In the genomic region with DNA sequence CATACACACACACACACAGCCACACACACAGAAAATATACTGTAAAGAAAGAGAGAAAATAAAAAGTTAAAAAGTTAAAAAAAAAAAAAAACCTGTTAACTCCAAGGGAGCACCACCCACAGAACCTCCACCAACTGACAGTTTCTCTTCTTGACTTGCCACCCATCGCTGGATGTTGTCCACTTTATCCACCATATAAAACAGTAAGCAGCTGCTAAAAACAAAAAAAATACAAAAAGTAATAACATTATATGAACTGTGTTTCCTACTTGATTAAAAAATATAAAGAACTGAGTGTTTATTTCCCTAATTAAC, we compare ENCODE assay signal across 9 cellular contexts. TPM values are rescaled to one million over a fixed set of nuclear protein-coding genes. Genes with fewer than 3 reads are reported as not detected.
DNase-seq lines count a peak whose midpoint lies in the region; ATAC-seq and TF ChIP-seq lines count a peak whose summit lies in the region.
"Had no signal": no experiment of that assay in that cellular context is flagged by ENCODE, and none has a peak within 500 bp of the region (broad histone marks: within the 10 kb centered on the region; RNA-seq: fewer than 3 reads in every experiment).

No MANE protein-coding gene starts in this region.

- H3K9me3 Mint-ChIP-seq in IgD-negative memory B cell = no peaks in the 10 kb centered on the region
- peaks cover 0 to 4% (median 0%) of the 10 kb centered on the region in 11 donors for H3K9me3 Mint-ChIP-seq in naive thymus-derived CD4-positive, alpha-beta T cell

- H3K27ac Mint-ChIP-seq in IgD-negative memory B cell = peak overlapping the region; percentile 87 to 92 (median 88)
- peak overlapping the region in 8 of 9 donors; percentile 77 to 95 (median 90) for H3K27ac Mint-ChIP-seq in naive thymus-derived CD4-positive, alpha-beta T cell

- H3K36me3 Mint-ChIP-seq in IgD-negative memory B cell = no peaks in the 10 kb centered on the region
- H3K36me3 Mint-ChIP-seq in naive thymus-derived CD4-positive, alpha-beta T cell = peaks cover 0 to 4% (median 0%) of the 10 kb centered on the region in 5 donors

- H3K4me3 ChIP-seq in AG04449 (ENCODE audit: low read depth, low read length) (peak overlapping the region; percentile 74), cardiac fibroblast (replicated peaks in 1 of 2; ENCODE audit: low read depth in 2 of 2, low read length in 2 of 2) (peak overlapping the region; percentile 69)
- peak overlapping the region; percentile 65 for H3K4me3 ChIP-seq in naive thymus-derived CD4-positive, alpha-beta T cell (ENCODE audit: low read length)

- POLR2A ChIA-PET in AG04449 (lab: Yijun Ruan, JAX) = no interaction called here
- POLR2A ChIA-PET in naive thymus-derived CD4-positive, alpha-beta T cell (lab: Charles Lee) = interaction anchor here (0.7 to 8.1 kb wide), 9 partner anchors 9 to 266 kb away, joined by 3 to 60 read pairs (median 7); partner anchors contain the start of gene CYSTM1

- CTCF ChIA-PET in AG04449 (lab: Yijun Ruan, JAX) = interaction anchor here (0.9 to 14.1 kb wide), 3 partner anchors 19 to 42 kb away, joined by 3 to 336 read pairs (median 3); no protein-coding TSS in a partner anchor
- CTCF ChIA-PET in naive thymus-derived CD4-positive, alpha-beta T cell (lab: Charles Lee) = interaction anchor here (0.6 to 5.2 kb wide), 6 partner anchors 9 to 934 kb away, joined by 3 to 30 read pairs (median 3); no protein-coding TSS in a partner anchor

- no peak for ATAC-seq in naive thymus-derived CD4-positive, alpha-beta T cell
- no peak for ATAC-seq in HG03025 (IDR thresholded peaks at IDR 0.05; ENCODE audit: low FRiP score, unreplicated experiment)

- H3K27ac ChIP-seq in naive thymus-derived CD4-positive, alpha-beta T cell (ENCODE audit: low read depth, low read length) = peak overlapping the region; percentile 89

- DNase-seq in AG04449 (ENCODE audit: low read depth, low spot score) = no peak
- DNase-seq in cardiac fibroblast (ENCODE audit: low read depth in 2 of 2) = no peak
- DNase-seq in naive thymus-derived CD4-positive, alpha-beta T cell = no peak
- no peak for DNase-seq in head of caudate nucleus
- DNase-seq in cerebellar cortex (ENCODE audit: low spot score) = no peak
- no peak for DNase-seq in 8988T
- DNase-seq: NCI-H446 had no signal

- H3K27me3 Mint-ChIP-seq in IgD-negative memory B cell = no peaks in the 10 kb centered on the region
- peaks cover 0 to 34% (median 0%) of the 10 kb centered on the region in 5 donors for H3K27me3 Mint-ChIP-seq in naive thymus-derived CD4-positive, alpha-beta T cell

- TF ChIP-seq CTCF in AG04449 (IDR thresholded peaks at IDR 0.05; ENCODE audit: insufficient read depth, low read length, missing control alignments) (no peak), cardiac fibroblast (IDR thresholded peaks at IDR 0.05; ENCODE audit: low read depth, low read length) (no peak)

- peaks cover 32 to 53% (median 42%) of the 10 kb centered on the region in 3 donors for H3K4me1 Mint-ChIP-seq in IgD-negative memory B cell
- peaks cover 44 to 85% (median 65%) of the 10 kb centered on the region in 7 donors for H3K4me1 Mint-ChIP-seq in naive thymus-derived CD4-positive, alpha-beta T cell

- H3K27me3 ChIP-seq in naive thymus-derived CD4-positive, alpha-beta T cell (ENCODE audit: control insufficient read depth in 2 of 2, insufficient read depth in 2 of 2, low read length in 2 of 2) = peaks cover 0 to 4% of the 10 kb centered on the region in 2 donors

- H3K4me3 Mint-ChIP-seq in IgD-negative memory B cell = peak overlapping the region; percentile 93 to 98 (median 96)
- H3K4me3 Mint-ChIP-seq in naive thymus-derived CD4-positive, alpha-beta T cell = peak overlapping the region; percentile 86 to 97 (median 94)

- H3K4me1 ChIP-seq in naive thymus-derived CD4-positive, alpha-beta T cell (ENCODE audit: control insufficient read depth in 2 of 2, insufficient read depth in 2 of 2, low read length in 2 of 2) = peaks cover 41 to 47% of the 10 kb centered on the region in 2 donors

- intact Hi-C loops in naive thymus-derived CD4-positive, alpha-beta T cell (cut with micrococcal nuclease) = loop anchor here (1.0 to 10.0 kb wide), 7 partner anchors 8 to 1760 kb away; partner anchors contain the start of genes ANKHD1 (in 1 of the 2), EGR1 (in 1 of the 2), HBEGF (in 1 of the 2) and KDM3B (in 1 of the 2)
- intact Hi-C loops in head of caudate nucleus (cut with DNase I) = no loop called here

- peaks cover 0 to 4% (median 0%) of the 10 kb centered on the region in 3 experiments for H3K36me3 ChIP-seq in naive thymus-derived CD4-positive, alpha-beta T cell (ENCODE audit: control insufficient read depth in 2 of 3, insufficient read depth in 3 of 3, low read length in 3 of 3)

- no peaks in the 10 kb centered on the region for H3K9me3 ChIP-seq in naive thymus-derived CD4-positive, alpha-beta T cell (ENCODE audit: control insufficient read depth in 2 of 3, low read length in 3 of 3)

RNA-seq across cellular contexts. Expression of gene PURA, which starts 1.2 kb away (rescaled TPM):
- 3.3 TPM for polyA plus RNA-seq in IgD-negative memory B cell
- total RNA-seq in naive thymus-derived CD4-positive, alpha-beta T cell = 10 to 100 TPM; 11.6 to 33.5 (median 13.9) TPM
- 1 to 10 TPM; 3.1 to 4.7 TPM for polyA plus RNA-seq in naive thymus-derived CD4-positive, alpha-beta T cell

RNA-seq across cellular contexts. Expression of gene IGIP, which starts 10.6 kb away (rescaled TPM):
- polyA plus RNA-seq in IgD-negative memory B cell = 0.36 TPM
- total RNA-seq in naive thymus-derived CD4-positive, alpha-beta T cell = 10 to 100 TPM in 2 of 5 experiments, 1 to 10 TPM in 3; 4.6 to 15.4 (median 5.1) TPM
- polyA plus RNA-seq in naive thymus-derived CD4-positive, alpha-beta T cell = 1 to 10 TPM in 1 of 2 donors, under 1 TPM in 1; 0.59 to 1.0 TPM

RNA-seq across cellular contexts. Expression of gene CYSTM1, which starts 59.8 kb away (rescaled TPM):
- polyA plus RNA-seq in IgD-negative memory B cell = 21.3 TPM
- total RNA-seq in naive thymus-derived CD4-positive, alpha-beta T cell = 10 to 100 TPM in 1 of 5 experiments, 1 to 10 TPM in 4; 1.6 to 11.1 (median 3.5) TPM
- polyA plus RNA-seq in naive thymus-derived CD4-positive, alpha-beta T cell = 1 to 10 TPM; 3.3 to 7.6 TPM
